In the genomic region with DNA sequence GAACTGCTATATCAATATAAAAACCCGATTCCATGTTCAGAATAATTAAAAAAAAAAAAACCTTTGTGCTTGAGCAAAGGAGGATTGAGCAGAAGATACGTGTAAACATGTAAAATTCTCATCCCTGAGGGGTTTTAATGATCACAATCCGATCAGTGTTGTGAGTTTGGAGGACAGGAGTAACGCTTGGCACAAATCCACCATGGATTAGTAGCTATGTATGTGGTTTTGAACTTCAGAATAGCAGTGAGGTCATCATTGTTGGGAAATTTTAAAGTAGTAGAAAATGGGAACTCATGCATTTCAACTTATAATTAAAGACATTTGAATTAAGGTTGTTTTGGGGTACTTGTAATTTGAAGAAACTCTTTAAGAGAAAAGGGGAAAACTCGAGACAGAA, we compare ENCODE assay signal across 20 cellular contexts.
DNase-seq lines count a peak whose midpoint lies in the region; ATAC-seq and TF ChIP-seq lines count a peak whose summit lies in the region.
"Had no signal": no experiment of that assay in that cellular context is flagged by ENCODE, and none has a peak within 500 bp of the region (broad histone marks: within the 10 kb centered on the region; RNA-seq: fewer than 3 reads in every experiment).

No MANE protein-coding gene starts in this region.

- no peaks in the 10 kb centered on the region for H3K27me3 ChIP-seq in SJCRH30
- peaks cover 3% of the 10 kb centered on the region for H3K27me3 ChIP-seq in fibroblast of lung (ENCODE audit: control insufficient read depth, insufficient read depth, low read length)
- H3K27me3 ChIP-seq: tibial nerve had no signal

- no peak overlapping the region for H2AFZ ChIP-seq in fibroblast of lung (ENCODE audit: low read length)

- ATAC-seq in HG02588 (IDR thresholded peaks at IDR 0.05; ENCODE audit: unreplicated experiment): no peak
- no peak for ATAC-seq in GM19395 (IDR thresholded peaks at IDR 0.05; ENCODE audit: unreplicated experiment)
- no peak for ATAC-seq in GM21515 (IDR thresholded peaks at IDR 0.05; ENCODE audit: unreplicated experiment)
- ATAC-seq in HG02840 (IDR thresholded peaks at IDR 0.05; ENCODE audit: low FRiP score, unreplicated experiment): no peak
- ATAC-seq: Right ventricle myocardium inferior had no signal

- H3K9me3 ChIP-seq in SJCRH30 (replicated peaks) (no peaks in the 10 kb centered on the region), fibroblast of lung (ENCODE audit: control insufficient read depth, insufficient read depth, low read depth, low read length) (no peaks in the 10 kb centered on the region)

- H3K79me2 ChIP-seq in fibroblast of lung (ENCODE audit: control insufficient read depth, insufficient read depth, low read length): no peaks in the 10 kb centered on the region

- H3K4me2 ChIP-seq in fibroblast of lung (ENCODE audit: extremely low read depth, insufficient read depth, low read length): no peak overlapping the region

- H3K4me3 ChIP-seq in SJCRH30 (no peak overlapping the region), fibroblast of lung (replicated peaks in 1 of 4; ENCODE audit: control extremely low read depth in 1 of 4, insufficient read depth in 1 of 4, low read depth in 3 of 4, low read length in 4 of 4) (no peak overlapping the region), retinal pigment epithelial cell (ENCODE audit: low read length) (no peak overlapping the region)
- H3K4me3 ChIP-seq: dorsolateral prefrontal cortex, tibial nerve had no signal

- H4K20me1 ChIP-seq in fibroblast of lung (ENCODE audit: control insufficient read depth, extremely low read depth, insufficient read depth, low read length): no peaks in the 10 kb centered on the region

- TF ChIP-seq CTCF in fibroblast of lung (conservative IDR thresholded peaks at IDR 0.05 in 1 of 2, IDR thresholded peaks at IDR 0.05 in 1 of 2; ENCODE audit: low read depth in 1 of 2, low read length in 2 of 2) (no peak), retinal pigment epithelial cell (conservative IDR thresholded peaks at IDR 0.05; ENCODE audit: low read depth, low read length) (no peak)

- H3K9ac ChIP-seq in fibroblast of lung (ENCODE audit: insufficient read depth, low read length): no peak overlapping the region

- H3K36me3 ChIP-seq in SJCRH30: no peaks in the 10 kb centered on the region
- H3K36me3 ChIP-seq in fibroblast of lung (ENCODE audit: control insufficient read depth, insufficient read depth, low read length): no peaks in the 10 kb centered on the region
- H3K36me3 ChIP-seq: tibial nerve had no signal

- H3K27ac ChIP-seq in SJCRH30: no peak overlapping the region
- no peak overlapping the region for H3K27ac ChIP-seq in fibroblast of lung (ENCODE audit: insufficient read depth, low read length)
- H3K27ac ChIP-seq: dorsolateral prefrontal cortex, tibial nerve had no signal

- DNase-seq in HS-5 (ENCODE audit: low read depth): peak; percentile 22
- DNase-seq in SJCRH30: peak; percentile 74 to 90
- peak; percentile 51 to 58 for DNase-seq in fibroblast of lung (ENCODE audit: low read depth in 2 of 2)
- peak; percentile 75 for DNase-seq in retinal pigment epithelial cell (ENCODE audit: low read depth)
- DNase-seq: activated CD4-positive, CD25-positive, alpha-beta regulatory T cell treated with anti-CD3 and anti-CD28 coated beads, Interleukin-2, amount 50 U/mL, for 72 hours; activated gamma-delta T cell treated with Interleukin-2 at 50 U/mL for 16 hours; activated T-cell treated with anti-CD3 and anti-CD28 coated beads, Interleukin-2, amount 50 U/mL, for 1 hour; amniotic stem cell; central memory CD4-positive, alpha-beta T cell; DMS53; dorsolateral prefrontal cortex; NCI-H187 treated with DMSO at 0.1 percent for 48 hours; NCI-H748 treated with DMSO at 0.1 percent for 48 hours; nucleus accumbens had no signal

- H3K4me1 ChIP-seq in SJCRH30 (peaks cover 21% of the 10 kb centered on the region), fibroblast of lung (ENCODE audit: control insufficient read depth, extremely low read depth, insufficient read depth, low read length) (no peaks in the 10 kb centered on the region)
- H3K4me1 ChIP-seq: tibial nerve had no signal

Comparison
In these comparisons a context has a peak if more than half of its experiments do, and no peak if none do; other contexts are left out.
1. DNase-seq: peak in every context shown above with its lines; median percentile 82 in SJCRH30; 75 in retinal pigment epithelial cell; 54 in fibroblast of lung; 22 in HS-5.